Comparison of ENCODE assay signal across 22 cellular contexts in genomic region chr15:42674472-42674871, GRCh38.
DNase-seq lines count a peak whose midpoint lies in the region; ATAC-seq, FAIRE-seq and TF ChIP-seq lines count a peak whose summit lies in the region.
"Had no signal": no experiment of that assay in that cellular context is flagged by ENCODE, and none has a peak within 500 bp of the region (broad histone marks: within the 10 kb centered on the region; RNA-seq: fewer than 3 reads in every experiment).

No MANE protein-coding gene starts in this region.

- CTCF ChIA-PET in GM10248 (lab: Yijun Ruan, JAX) (interaction anchor here (1.1 to 1.8 kb wide), 2 partner anchors 9 to 13 kb away, joined by 3 to 5 read pairs; no protein-coding TSS in a partner anchor), GM12878 (lab: Yijun Ruan, JAX) (no interaction called here), HepG2 (lab: Yijun Ruan, JAX; ENCODE audit: low intra/inter-chr PET ratio, low total read pairs) (no interaction called here)

- no peaks in the 10 kb centered on the region for H3K9me3 ChIP-seq in GM12878 (replicated peaks; ENCODE audit: control insufficient read depth, insufficient read depth, low read length)
- H3K9me3 ChIP-seq in HepG2 (ENCODE audit: low read length), result no peaks in the 10 kb centered on the region
- H3K9me3 ChIP-seq in thyroid gland, result no peaks in the 10 kb centered on the region
- H3K9me3 ChIP-seq: BLaER1, Caco-2, HAP-1 had no signal

- TF ChIP-seq POLR2A in GM12878 (IDR thresholded peaks at IDR 0.05; ENCODE audit: low read depth, low read length) (no peak), HepG2 (IDR thresholded peaks at IDR 0.05; ENCODE audit: insufficient read depth in 1 of 2, low read depth in 2 of 2, low read length in 2 of 2) (no peak), thyroid gland (IDR thresholded peaks at IDR 0.05) (no peak)

- ATAC-seq in GM12878 (peak; percentile 29; the same call in 2 of the 3 replicates), HepG2 (no peak)
- no peak for ATAC-seq in stimulated activated naive CD8-positive, alpha-beta T cell treated with anti-CD3 and anti-CD28 coated beads, Interleukin-15, Interleukin-2, amounts not matched to agents 100 U/mL and 50 U/mL, for 24 hours
- ATAC-seq: CD8-positive, alpha-beta T cell had no signal

- H3K27me3 Mint-ChIP-seq in neural crest cell (ENCODE audit: low read depth), result no peaks in the 10 kb centered on the region
- H3K27me3 Mint-ChIP-seq: B cell; CD4-positive, CD25-positive, alpha-beta regulatory T cell had no signal

- H3K4me1 ChIP-seq in GM12878 (ENCODE audit: control insufficient read depth, insufficient read depth, low read length) (no peaks in the 10 kb centered on the region), HepG2 (ENCODE audit: insufficient read depth, low read length) (no peaks in the 10 kb centered on the region), thyroid gland (peaks cover 0 to 5% of the 10 kb centered on the region in 2 donors)
- H3K4me1 ChIP-seq: BLaER1, Caco-2, HAP-1 had no signal

- intact Hi-C loops in GM12878 (cut with micrococcal nuclease; ENCODE audit: unreplicated experiment) (no loop called here), HepG2 (cut with micrococcal nuclease; ENCODE audit: unreplicated experiment) (no loop called here), thyroid gland (cut with DNase I) (no loop called here)

- H3K27ac Mint-ChIP-seq in neural crest cell (ENCODE audit: unreplicated experiment), result peak overlapping the region; percentile 35
- H3K27ac Mint-ChIP-seq: B cell; CD8-positive, alpha-beta T cell; HFFc6 had no signal

- SMC1A ChIA-PET in GM12878 (lab: Charles Lee; ENCODE audit: uncharacterized antibody, unreplicated experiment), result interaction anchor here (0.6 to 0.8 kb wide), 2 partner anchors 389 to 1746 kb away, joined by 3 to 4 read pairs; no protein-coding TSS in a partner anchor

- H3K9ac ChIP-seq in GM12878 (ENCODE audit: control insufficient read depth, insufficient read depth, low read length), result no peak overlapping the region
- H3K9ac ChIP-seq in HepG2 (ENCODE audit: insufficient read depth, low read depth, low read length), result no peak overlapping the region
- H3K9ac ChIP-seq: BLaER1 had no signal

- no peaks in the 10 kb centered on the region for H3K9me3 Mint-ChIP-seq in neural crest cell
- H3K9me3 Mint-ChIP-seq: CD4-positive, CD25-positive, alpha-beta regulatory T cell; CD8-positive, alpha-beta T cell; HFFc6 had no signal

- H3K36me3 ChIP-seq in GM12878 (ENCODE audit: control insufficient read depth in 2 of 2, insufficient read depth in 2 of 2, low read length in 1 of 2) (peaks cover 2 to 9% of the 10 kb centered on the region in 2 experiments; a peak in 3 of 4 replicates), HepG2 (replicated peaks in 1 of 2; ENCODE audit: control insufficient read depth in 1 of 2, insufficient read depth in 2 of 2, low read length in 2 of 2) (peaks cover 6 to 35% of the 10 kb centered on the region in 2 experiments; a peak in 4 of 5 replicates), thyroid gland (no peaks in the 10 kb centered on the region)

- peaks cover 12% of the 10 kb centered on the region for H3K4me1 Mint-ChIP-seq in neural crest cell
- H3K4me1 Mint-ChIP-seq: B cell; CD4-positive, CD25-positive, alpha-beta regulatory T cell had no signal

- H3K4me3 ChIP-seq in GM12878 (no peak overlapping the region), HepG2 (replicated peaks in 1 of 3; ENCODE audit: insufficient read depth in 1 of 3, low read depth in 2 of 3, low read length in 3 of 3) (no peak overlapping the region), thyroid gland (replicated peaks in 1 of 3) (no peak overlapping the region)
- H3K4me3 ChIP-seq: BLaER1, HAP-1 had no signal

- peaks cover 6% of the 10 kb centered on the region for H3K36me3 Mint-ChIP-seq in neural crest cell (ENCODE audit: low read depth)

- no peak overlapping the region for H2AFZ ChIP-seq in GM12878 (ENCODE audit: control insufficient read depth, low read depth, low read length)
- H2AFZ ChIP-seq in HepG2 (ENCODE audit: low read length), result no peak overlapping the region

- TF ChIP-seq RAD21 in GM12878 (IDR thresholded peaks at IDR 0.05; ENCODE audit: insufficient read depth, low read depth, low read length), result no peak
- no peak for TF ChIP-seq RAD21 in HepG2 (CRISPR knock-in tag; IDR thresholded peaks at IDR 0.05)

- no peak for FAIRE-seq in GM12878 (lab: Jason Lieb, UNC)
- no peak for FAIRE-seq in HepG2 (lab: Jason Lieb, UNC)
- FAIRE-seq: A204.1, G401.6, GM12892, H54 had no signal

- DNase-seq in GM10248 (ENCODE audit: extremely low spot score) (peak; percentile 26), GM12878 (ENCODE audit: low read depth, low spot score) (no peak), neural crest cell (ENCODE audit: low read depth, low spot score) (no peak), HepG2 (ENCODE audit: low spot score) (no peak), thyroid gland (no peak)
- no peak for DNase-seq in stimulated activated naive CD8-positive, alpha-beta T cell treated with anti-CD3 and anti-CD28 coated beads, Interleukin-15, Interleukin-2, amounts not matched to agents 100 U/mL and 50 U/mL, for 24 hours
- DNase-seq: Caco-2; CD4-positive, CD25-positive, alpha-beta regulatory T cell; CD8-positive, alpha-beta T cell; DMS153; DND-41; GOT3; HFFc6 had no signal

- no peak overlapping the region for H3K4me3 Mint-ChIP-seq in neural crest cell
- H3K4me3 Mint-ChIP-seq: B cell; CD4-positive, CD25-positive, alpha-beta regulatory T cell; CD8-positive, alpha-beta T cell; HFFc6 had no signal

- RAD21 ChIA-PET in GM12878 (lab: Charles Lee; ENCODE audit: unreplicated experiment), result interaction anchor here (1.2 kb wide), 1 partner anchor 27 kb away, joined by 3 read pairs; no protein-coding TSS in a partner anchor

- H3K79me2 ChIP-seq in GM12878 (ENCODE audit: control insufficient read depth, insufficient read depth, low read length) (no peaks in the 10 kb centered on the region), HepG2 (ENCODE audit: insufficient read depth, low read length) (no peaks in the 10 kb centered on the region)

- H3K27me3 ChIP-seq in GM12878 (replicated peaks in 1 of 2; ENCODE audit: control insufficient read depth in 2 of 2, insufficient read depth in 2 of 2, low read length in 1 of 2) (no peaks in the 10 kb centered on the region), HepG2 (ENCODE audit: control insufficient read depth in 1 of 2, insufficient read depth in 2 of 2, low read length in 2 of 2) (no peaks in the 10 kb centered on the region), thyroid gland (no peaks in the 10 kb centered on the region)
- H3K27me3 ChIP-seq: BLaER1 had no signal

- no peak for TF ChIP-seq EP300 in GM12878 (IDR thresholded peaks at IDR 0.05; ENCODE audit: borderline replicate concordance in 1 of 2, control insufficient read depth in 1 of 2, low read depth in 2 of 2, low read length in 2 of 2)
- no peak for TF ChIP-seq EP300 in HepG2 (IDR thresholded peaks at IDR 0.05; ENCODE audit: low read depth in 2 of 2, low read length in 2 of 2)
- no peak for TF ChIP-seq EP300 in HepG2 (CRISPR knock-in tag; IDR thresholded peaks at IDR 0.05; ENCODE audit: borderline replicate concordance)

- 77% methylated on average over 6 of the region's 6 CpGs for WGBS in GM12878 (ENCODE audit: insufficient coverage, insufficient replicate concordance, low lambda C conversion rate, missing lambda C conversion rate)
- 97% methylated on average over 6 of the region's 6 CpGs for WGBS in HepG2 (ENCODE audit: low lambda C conversion rate)
- WGBS in thyroid gland, 2 donors, result 91 to 99% methylated on average over 6 of the region's 6 CpGs

- H4K20me1 ChIP-seq in GM12878 (ENCODE audit: control insufficient read depth, insufficient read depth), result no peaks in the 10 kb centered on the region
- H4K20me1 ChIP-seq in HepG2 (ENCODE audit: insufficient read depth, low read length), result no peaks in the 10 kb centered on the region
- H4K20me1 ChIP-seq: BLaER1 had no signal

- BruUV-seq in GM12878 (replicated peaks; lab: Mats Ljungman, UMichigan), result no TSS peak
- no TSS peak for BruUV-seq in HepG2 (replicated peaks; lab: Mats Ljungman, UMichigan)

- H3K27ac ChIP-seq in GM12878 (ENCODE audit: control insufficient read depth, insufficient read depth) (no peak overlapping the region), HepG2 (ENCODE audit: extremely low read length, insufficient read depth, low read length) (no peak overlapping the region), thyroid gland (no peak overlapping the region)
- H3K27ac ChIP-seq: 22Rv1, BLaER1, C4-2B had no signal

- POLR2A ChIA-PET in GM10248 (lab: Yijun Ruan, JAX) (no interaction called here), GM12878 (lab: Charles Lee) (interaction anchor here (1.2 kb wide), 1 partner anchor 69 kb away, joined by 3 read pairs; no protein-coding TSS in a partner anchor), HepG2 (lab: Yijun Ruan, JAX) (no interaction called here)

- TF ChIP-seq CTCF in GM10248 (IDR thresholded peaks at IDR 0.05; ENCODE audit: control extremely low read depth, extremely low read depth, low read depth, missing control alignments), result no peak
- no peak for TF ChIP-seq CTCF in GM12878 (IDR thresholded peaks at IDR 0.05 in 2 of 3, conservative IDR thresholded peaks at IDR 0.05 in 1 of 3; ENCODE audit: control insufficient read depth in 2 of 3, extremely low read depth in 1 of 3, insufficient read depth in 1 of 3, low read depth in 3 of 3, low read length in 3 of 3)
- no peak for TF ChIP-seq CTCF in neural crest cell (conservative IDR thresholded peaks at IDR 0.05)
- TF ChIP-seq CTCF in HepG2 (CRISPR knock-in tag; IDR thresholded peaks at IDR 0.05), result no peak
- TF ChIP-seq CTCF in thyroid gland (IDR thresholded peaks at IDR 0.05), result no peak

- H3K4me2 ChIP-seq in GM12878 (ENCODE audit: control insufficient read depth, insufficient read depth), result no peak overlapping the region
- H3K4me2 ChIP-seq in HepG2 (ENCODE audit: low read depth, low read length), result no peak overlapping the region
- H3K4me2 ChIP-seq: BLaER1 had no signal

- in situ Hi-C loops in GM12878 (cut with MboI), result no loop called here
- in situ Hi-C loops in HepG2 (cut with HindIII; ENCODE audit: extremely low pct_ligation_motif_present, low pct_unique_long_range_greater_than_20kb), result no loop called here

TF ChIP-seq in GM12878, 131 proteins besides CTCF, POLR2A, EP300 and RAD21:
- TF ChIP-seq IKZF1 (conservative IDR thresholded peaks at IDR 0.05) (no peak), SPI1 (IDR thresholded peaks at IDR 0.05; ENCODE audit: borderline replicate concordance, insufficient read depth, low read depth, low read length) (peak; percentile 55; the same call in 1 of the 2 replicates)
TF ChIP-seq in GM12878: peak in this region for 1.

TF ChIP-seq in HepG2, 621 proteins besides CTCF, POLR2A, EP300 and RAD21 (continues in another document):
- TF ChIP-seq ZNF441 (CRISPR knock-in tag; IDR thresholded peaks at IDR 0.05; ENCODE audit: borderline replicate concordance) (no peak), ZKSCAN8 (CRISPR knock-in tag; IDR thresholded peaks at IDR 0.05; ENCODE audit: borderline replicate concordance) (no peak), MTF2 (CRISPR knock-in tag; IDR thresholded peaks at IDR 0.05; ENCODE audit: borderline replicate concordance) (no peak), CBX1 (IDR thresholded peaks at IDR 0.05; ENCODE audit: low read depth) (no peak)
